ENCODE assay signal across 1 cellular context in the genomic region with DNA sequence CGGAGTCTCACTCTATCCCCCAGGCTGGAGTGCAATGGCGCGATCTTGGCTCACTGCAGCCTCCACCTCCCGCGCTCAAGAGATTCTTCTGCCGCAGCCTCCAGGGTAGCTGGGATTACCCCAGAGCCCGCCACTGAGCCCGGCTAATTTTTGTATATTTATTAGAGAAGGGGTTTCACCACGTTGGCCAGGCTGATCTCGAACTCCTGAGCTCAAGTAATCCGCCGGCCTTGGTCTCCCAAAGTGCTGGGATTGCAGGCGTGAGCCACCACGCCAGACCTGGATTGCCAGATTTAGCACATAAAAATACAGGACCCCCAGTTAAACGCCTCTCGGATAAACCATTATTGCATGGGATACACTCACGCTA.
TF ChIP-seq lines count a peak whose summit lies in the region.

No MANE protein-coding gene starts in this region.

TF ChIP-seq in K562, 482 proteins besides CTCF, POLR2A, EP300 and RAD21:
- TF ChIP-seq ZZZ3 (IDR thresholded peaks at IDR 0.05) (0 out of 2 replicates have a peak, but pooled peaks have one; percentile 23), CTBP1 (IDR thresholded peaks at IDR 0.05; ENCODE audit: borderline replicate concordance) (no peak), CBFB (CRISPR knock-in tag; IDR thresholded peaks at IDR 0.05) (no peak), FOXJ2 (tag; IDR thresholded peaks at IDR 0.05) (0 out of 2 replicates have a peak, but pooled peaks have one; percentile 37)
- TF ChIP-seq, protein P1, sequence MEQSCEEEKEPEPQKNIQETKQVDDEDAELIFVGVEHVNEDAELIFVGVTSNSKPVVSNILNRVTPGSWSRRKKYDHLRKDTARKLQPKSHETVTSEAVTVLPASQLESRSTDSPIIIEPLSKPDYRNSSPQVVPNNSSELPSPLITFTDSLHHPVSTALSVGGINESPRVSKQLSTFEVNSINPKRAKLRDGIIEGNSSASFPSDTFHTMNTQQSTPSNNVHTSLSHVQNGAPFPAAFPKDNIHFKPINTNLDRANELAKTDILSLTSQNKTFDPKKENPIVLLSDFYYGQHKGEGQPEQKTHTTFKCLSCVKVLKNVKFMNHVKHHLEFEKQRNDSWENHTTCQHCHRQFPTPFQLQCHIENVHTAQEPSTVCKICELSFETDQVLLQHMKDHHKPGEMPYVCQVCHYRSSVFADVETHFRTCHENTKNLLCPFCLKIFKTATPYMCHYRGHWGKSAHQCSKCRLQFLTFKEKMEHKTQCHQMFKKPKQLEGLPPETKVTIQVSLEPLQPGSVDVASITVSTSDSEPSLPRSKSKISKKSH (CRISPR knock-in tag; IDR thresholded peaks at IDR 0.05) = no peak
- TF ChIP-seq, protein P2, sequence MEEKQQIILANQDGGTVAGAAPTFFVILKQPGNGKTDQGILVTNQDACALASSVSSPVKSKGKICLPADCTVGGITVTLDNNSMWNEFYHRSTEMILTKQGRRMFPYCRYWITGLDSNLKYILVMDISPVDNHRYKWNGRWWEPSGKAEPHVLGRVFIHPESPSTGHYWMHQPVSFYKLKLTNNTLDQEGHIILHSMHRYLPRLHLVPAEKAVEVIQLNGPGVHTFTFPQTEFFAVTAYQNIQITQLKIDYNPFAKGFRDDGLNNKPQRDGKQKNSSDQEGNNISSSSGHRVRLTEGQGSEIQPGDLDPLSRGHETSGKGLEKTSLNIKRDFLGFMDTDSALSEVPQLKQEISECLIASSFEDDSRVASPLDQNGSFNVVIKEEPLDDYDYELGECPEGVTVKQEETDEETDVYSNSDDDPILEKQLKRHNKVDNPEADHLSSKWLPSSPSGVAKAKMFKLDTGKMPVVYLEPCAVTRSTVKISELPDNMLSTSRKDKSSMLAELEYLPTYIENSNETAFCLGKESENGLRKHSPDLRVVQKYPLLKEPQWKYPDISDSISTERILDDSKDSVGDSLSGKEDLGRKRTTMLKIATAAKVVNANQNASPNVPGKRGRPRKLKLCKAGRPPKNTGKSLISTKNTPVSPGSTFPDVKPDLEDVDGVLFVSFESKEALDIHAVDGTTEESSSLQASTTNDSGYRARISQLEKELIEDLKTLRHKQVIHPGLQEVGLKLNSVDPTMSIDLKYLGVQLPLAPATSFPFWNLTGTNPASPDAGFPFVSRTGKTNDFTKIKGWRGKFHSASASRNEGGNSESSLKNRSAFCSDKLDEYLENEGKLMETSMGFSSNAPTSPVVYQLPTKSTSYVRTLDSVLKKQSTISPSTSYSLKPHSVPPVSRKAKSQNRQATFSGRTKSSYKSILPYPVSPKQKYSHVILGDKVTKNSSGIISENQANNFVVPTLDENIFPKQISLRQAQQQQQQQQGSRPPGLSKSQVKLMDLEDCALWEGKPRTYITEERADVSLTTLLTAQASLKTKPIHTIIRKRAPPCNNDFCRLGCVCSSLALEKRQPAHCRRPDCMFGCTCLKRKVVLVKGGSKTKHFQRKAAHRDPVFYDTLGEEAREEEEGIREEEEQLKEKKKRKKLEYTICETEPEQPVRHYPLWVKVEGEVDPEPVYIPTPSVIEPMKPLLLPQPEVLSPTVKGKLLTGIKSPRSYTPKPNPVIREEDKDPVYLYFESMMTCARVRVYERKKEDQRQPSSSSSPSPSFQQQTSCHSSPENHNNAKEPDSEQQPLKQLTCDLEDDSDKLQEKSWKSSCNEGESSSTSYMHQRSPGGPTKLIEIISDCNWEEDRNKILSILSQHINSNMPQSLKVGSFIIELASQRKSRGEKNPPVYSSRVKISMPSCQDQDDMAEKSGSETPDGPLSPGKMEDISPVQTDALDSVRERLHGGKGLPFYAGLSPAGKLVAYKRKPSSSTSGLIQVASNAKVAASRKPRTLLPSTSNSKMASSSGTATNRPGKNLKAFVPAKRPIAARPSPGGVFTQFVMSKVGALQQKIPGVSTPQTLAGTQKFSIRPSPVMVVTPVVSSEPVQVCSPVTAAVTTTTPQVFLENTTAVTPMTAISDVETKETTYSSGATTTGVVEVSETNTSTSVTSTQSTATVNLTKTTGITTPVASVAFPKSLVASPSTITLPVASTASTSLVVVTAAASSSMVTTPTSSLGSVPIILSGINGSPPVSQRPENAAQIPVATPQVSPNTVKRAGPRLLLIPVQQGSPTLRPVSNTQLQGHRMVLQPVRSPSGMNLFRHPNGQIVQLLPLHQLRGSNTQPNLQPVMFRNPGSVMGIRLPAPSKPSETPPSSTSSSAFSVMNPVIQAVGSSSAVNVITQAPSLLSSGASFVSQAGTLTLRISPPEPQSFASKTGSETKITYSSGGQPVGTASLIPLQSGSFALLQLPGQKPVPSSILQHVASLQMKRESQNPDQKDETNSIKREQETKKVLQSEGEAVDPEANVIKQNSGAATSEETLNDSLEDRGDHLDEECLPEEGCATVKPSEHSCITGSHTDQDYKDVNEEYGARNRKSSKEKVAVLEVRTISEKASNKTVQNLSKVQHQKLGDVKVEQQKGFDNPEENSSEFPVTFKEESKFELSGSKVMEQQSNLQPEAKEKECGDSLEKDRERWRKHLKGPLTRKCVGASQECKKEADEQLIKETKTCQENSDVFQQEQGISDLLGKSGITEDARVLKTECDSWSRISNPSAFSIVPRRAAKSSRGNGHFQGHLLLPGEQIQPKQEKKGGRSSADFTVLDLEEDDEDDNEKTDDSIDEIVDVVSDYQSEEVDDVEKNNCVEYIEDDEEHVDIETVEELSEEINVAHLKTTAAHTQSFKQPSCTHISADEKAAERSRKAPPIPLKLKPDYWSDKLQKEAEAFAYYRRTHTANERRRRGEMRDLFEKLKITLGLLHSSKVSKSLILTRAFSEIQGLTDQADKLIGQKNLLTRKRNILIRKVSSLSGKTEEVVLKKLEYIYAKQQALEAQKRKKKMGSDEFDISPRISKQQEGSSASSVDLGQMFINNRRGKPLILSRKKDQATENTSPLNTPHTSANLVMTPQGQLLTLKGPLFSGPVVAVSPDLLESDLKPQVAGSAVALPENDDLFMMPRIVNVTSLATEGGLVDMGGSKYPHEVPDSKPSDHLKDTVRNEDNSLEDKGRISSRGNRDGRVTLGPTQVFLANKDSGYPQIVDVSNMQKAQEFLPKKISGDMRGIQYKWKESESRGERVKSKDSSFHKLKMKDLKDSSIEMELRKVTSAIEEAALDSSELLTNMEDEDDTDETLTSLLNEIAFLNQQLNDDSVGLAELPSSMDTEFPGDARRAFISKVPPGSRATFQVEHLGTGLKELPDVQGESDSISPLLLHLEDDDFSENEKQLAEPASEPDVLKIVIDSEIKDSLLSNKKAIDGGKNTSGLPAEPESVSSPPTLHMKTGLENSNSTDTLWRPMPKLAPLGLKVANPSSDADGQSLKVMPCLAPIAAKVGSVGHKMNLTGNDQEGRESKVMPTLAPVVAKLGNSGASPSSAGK (IDR thresholded peaks at IDR 0.05) = 0 out of 2 replicates have a peak, but pooled peaks have one; percentile 79
- TF ChIP-seq, protein P3, sequence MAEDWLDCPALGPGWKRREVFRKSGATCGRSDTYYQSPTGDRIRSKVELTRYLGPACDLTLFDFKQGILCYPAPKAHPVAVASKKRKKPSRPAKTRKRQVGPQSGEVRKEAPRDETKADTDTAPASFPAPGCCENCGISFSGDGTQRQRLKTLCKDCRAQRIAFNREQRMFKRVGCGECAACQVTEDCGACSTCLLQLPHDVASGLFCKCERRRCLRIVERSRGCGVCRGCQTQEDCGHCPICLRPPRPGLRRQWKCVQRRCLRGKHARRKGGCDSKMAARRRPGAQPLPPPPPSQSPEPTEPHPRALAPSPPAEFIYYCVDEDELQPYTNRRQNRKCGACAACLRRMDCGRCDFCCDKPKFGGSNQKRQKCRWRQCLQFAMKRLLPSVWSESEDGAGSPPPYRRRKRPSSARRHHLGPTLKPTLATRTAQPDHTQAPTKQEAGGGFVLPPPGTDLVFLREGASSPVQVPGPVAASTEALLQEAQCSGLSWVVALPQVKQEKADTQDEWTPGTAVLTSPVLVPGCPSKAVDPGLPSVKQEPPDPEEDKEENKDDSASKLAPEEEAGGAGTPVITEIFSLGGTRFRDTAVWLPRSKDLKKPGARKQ (CRISPR knock-in tag; IDR thresholded peaks at IDR 0.05) = 0 out of 2 replicates have a peak, but pooled peaks have one; percentile 42
